9 cellular contexts compared by ENCODE assay signal in genomic region chr2:44952143-44952805, GRCh38. TPM values are rescaled to one million over a fixed set of nuclear protein-coding genes. Genes with fewer than 3 reads are reported as not detected.
DNase-seq lines count a peak whose midpoint lies in the region; ATAC-seq and TF ChIP-seq lines count a peak whose summit lies in the region.
"Had no signal": no experiment of that assay in that cellular context is flagged by ENCODE, and none has a peak within 500 bp of the region (broad histone marks: within the 10 kb centered on the region; RNA-seq: fewer than 3 reads in every experiment).

No MANE protein-coding gene starts in this region.

- H3K4me1 Mint-ChIP-seq in activated CD4-positive, alpha-beta T cell treated with anti-CD3 and anti-CD28 coated beads, Interleukin-2, amount 10 ng/mL, durations not matched to agents 24 days and 14 days = peaks cover 11% of the 10 kb centered on the region

- no peaks in the 10 kb centered on the region for H3K9me3 Mint-ChIP-seq in activated CD4-positive, alpha-beta T cell treated with anti-CD3 and anti-CD28 coated beads, Interleukin-2, amount 10 ng/mL, durations not matched to agents 24 days and 14 days
- H3K9me3 Mint-ChIP-seq: dendritic cell treated with granulocyte-macrophage colony-stimulating factor and Interleukin-4, amounts not matched to agents 40 ng/mL and 50 ng/mL, for 4 days had no signal

- TF ChIP-seq CTCF in RWPE1 (conservative IDR thresholded peaks at IDR 0.05; ENCODE audit: low read depth) (peak; percentile 45), tibial nerve (IDR thresholded peaks at IDR 0.05) (peak; percentile 21 to 69 (median 51))

- no peak overlapping the region for H3K27ac Mint-ChIP-seq in activated CD4-positive, alpha-beta T cell treated with anti-CD3 and anti-CD28 coated beads, Interleukin-2, amount 10 ng/mL, durations not matched to agents 24 days and 14 days
- H3K27ac Mint-ChIP-seq: dendritic cell treated with granulocyte-macrophage colony-stimulating factor and Interleukin-4, amounts not matched to agents 40 ng/mL and 50 ng/mL, for 4 days had no signal

- POLR2A ChIA-PET in RWPE1 (lab: Yijun Ruan, JAX; ENCODE audit: low non-redundant PET) = no interaction called here

- TF ChIP-seq EP300 in tibial nerve (IDR thresholded peaks at IDR 0.05) = no peak

- ATAC-seq in HG03175 (IDR thresholded peaks at IDR 0.05; ENCODE audit: unreplicated experiment) = peak; percentile 58

- intact Hi-C loops in activated CD4-positive, alpha-beta T cell treated with anti-CD3 and anti-CD28 coated beads, Interleukin-2, amount 10 ng/mL, durations not matched to agents 24 days and 14 days (cut with micrococcal nuclease) = loop anchor here (5.0 kb wide), 1 partner anchor 55 kb away; the partner anchor contains the start of gene SIX2

- WGBS in mesodermal cell (ENCODE audit: insufficient coverage in 2 of 2), 2 experiments = 1% methylated on average over 53 to 57 of the region's 59 CpGs
- 0 to 2% methylated on average over 34 to 57 of the region's 59 CpGs for WGBS in tibial nerve, 2 donors

- CTCF ChIA-PET in RWPE1 (lab: Yijun Ruan, JAX) = no interaction called here

- H3K4me3 Mint-ChIP-seq in activated CD4-positive, alpha-beta T cell treated with anti-CD3 and anti-CD28 coated beads, Interleukin-2, amount 10 ng/mL, durations not matched to agents 24 days and 14 days = peak overlapping the region; percentile 7
- H3K4me3 Mint-ChIP-seq: dendritic cell treated with granulocyte-macrophage colony-stimulating factor and Interleukin-4, amounts not matched to agents 40 ng/mL and 50 ng/mL, for 4 days had no signal

- H3K4me3 ChIP-seq in effector memory CD4-positive, alpha-beta T cell (ENCODE audit: insufficient read depth, low read depth, low read length, poor library complexity, severe bottlenecking) = peak overlapping the region; percentile 25
- H3K4me3 ChIP-seq in mesodermal cell (ENCODE audit: extremely low read depth, insufficient read depth, low read length, poor library complexity, severe bottlenecking) (peak overlapping the region; percentile 24), tibial nerve (peak overlapping the region; percentile 13 to 45 (median 18))

- H3K27ac ChIP-seq in RWPE1 = no peak overlapping the region
- H3K27ac ChIP-seq in effector memory CD4-positive, alpha-beta T cell (ENCODE audit: insufficient read depth, low read length, poor library complexity, severe bottlenecking) = no peak overlapping the region
- H3K27ac ChIP-seq in mesodermal cell (ENCODE audit: low read depth, low read length, severe bottlenecking) = no peak overlapping the region
- H3K27ac ChIP-seq in tibial nerve = no peak overlapping the region

- H3K9me3 ChIP-seq in effector memory CD4-positive, alpha-beta T cell (ENCODE audit: control insufficient read depth, low read length) = no peaks in the 10 kb centered on the region
- no peaks in the 10 kb centered on the region for H3K9me3 ChIP-seq in mesodermal cell (ENCODE audit: control insufficient read depth, low read length)
- no peaks in the 10 kb centered on the region for H3K9me3 ChIP-seq in tibial nerve

- H3K27me3 ChIP-seq in effector memory CD4-positive, alpha-beta T cell (replicated peaks; ENCODE audit: control insufficient read depth, insufficient read depth, low read length, poor library complexity, severe bottlenecking) = peaks cover 19% of the 10 kb centered on the region
- H3K27me3 ChIP-seq in tibial nerve = peaks cover 3 to 89% of the 10 kb centered on the region in 2 donors

- H3K36me3 ChIP-seq in effector memory CD4-positive, alpha-beta T cell (ENCODE audit: control insufficient read depth, insufficient read depth, low read length) = no peaks in the 10 kb centered on the region
- no peaks in the 10 kb centered on the region for H3K36me3 ChIP-seq in mesodermal cell (ENCODE audit: control insufficient read depth, insufficient read depth, low read length)
- H3K36me3 ChIP-seq in tibial nerve = no peaks in the 10 kb centered on the region

- H3K36me3 Mint-ChIP-seq in activated CD4-positive, alpha-beta T cell treated with anti-CD3 and anti-CD28 coated beads, Interleukin-2, amount 10 ng/mL, durations not matched to agents 24 days and 14 days (ENCODE audit: low read depth) = no peaks in the 10 kb centered on the region

- DNase-seq in activated CD4-positive, alpha-beta T cell treated with anti-CD3 and anti-CD28 coated beads, Interleukin-2, amount 10 ng/mL, durations not matched to agents 24 days and 14 days = peak; percentile 73
- no peak for DNase-seq in activated CD4-positive, alpha-beta T cell treated with anti-CD3 and anti-CD28 coated beads, Interleukin-2, amount 50 U/mL, for 1 hour
- DNase-seq in RWPE1 (ENCODE audit: low spot score) (peak; percentile 44), tibial nerve (ENCODE audit: low spot score in 2 of 2) (no peak), NCI-H128 (lab: John Stamatoyannopoulos, UW; ENCODE audit: unreplicated experiment) (no peak)
- DNase-seq in effector memory CD4-positive, alpha-beta T cell = no peak

- peaks cover 12% of the 10 kb centered on the region for H3K4me1 ChIP-seq in effector memory CD4-positive, alpha-beta T cell (ENCODE audit: control insufficient read depth, insufficient read depth, low read length, poor library complexity, severe bottlenecking)
- H3K4me1 ChIP-seq in mesodermal cell (ENCODE audit: control insufficient read depth, insufficient read depth, low read length, poor library complexity, severe bottlenecking) (peaks cover 17% of the 10 kb centered on the region), tibial nerve (peaks cover 0 to 53% (median 22%) of the 10 kb centered on the region in 4 donors)

- TF ChIP-seq POLR2A in tibial nerve (IDR thresholded peaks at IDR 0.05) = no peak

- H3K27me3 Mint-ChIP-seq in activated CD4-positive, alpha-beta T cell treated with anti-CD3 and anti-CD28 coated beads, Interleukin-2, amount 10 ng/mL, durations not matched to agents 24 days and 14 days = peaks cover 81% of the 10 kb centered on the region

RNA-seq across cellular contexts. Expression of gene SIX3, which starts 10.8 kb away (rescaled TPM):
- not detected in 2 replicates for total RNA-seq in activated CD4-positive, alpha-beta T cell treated with anti-CD3 and anti-CD28 coated beads, Interleukin-2, amount 10 ng/mL, durations not matched to agents 24 days and 14 days
- polyA plus RNA-seq in mesodermal cell (2013, experiment 1 of 2) = not detected
- not detected for polyA plus RNA-seq in mesodermal cell (2013, experiment 2 of 2)
- total RNA-seq in tibial nerve = under 1 TPM in 1 of 4 donors, not detected in 3; 0.90 TPM

RNA-seq across cellular contexts. Expression of gene SIX2, which starts 57.0 kb away (rescaled TPM):
- total RNA-seq in activated CD4-positive, alpha-beta T cell treated with anti-CD3 and anti-CD28 coated beads, Interleukin-2, amount 10 ng/mL, durations not matched to agents 24 days and 14 days = not detected in 2 replicates
- polyA plus RNA-seq in mesodermal cell (2013, experiment 1 of 2) = 0.33 TPM
- 0.20 TPM for polyA plus RNA-seq in mesodermal cell (2013, experiment 2 of 2)
- 1 to 10 TPM in 3 of 4 donors, under 1 TPM in 1; 0.87 to 4.9 (median 2.5) TPM for total RNA-seq in tibial nerve

Comparison
In these comparisons a context has a peak if more than half of its experiments do, and no peak if none do; other contexts are left out.
1. DNase-seq: peak in activated CD4-positive, alpha-beta T cell treated with anti-CD3 and anti-CD28 coated beads, Interleukin-2, amount 10 ng/mL, durations not matched to agents 24 days and 14 days (single experiment) and RWPE1 (single experiment); none in activated CD4-positive, alpha-beta T cell treated with anti-CD3 and anti-CD28 coated beads, Interleukin-2, amount 50 U/mL, for 1 hour (single experiment), effector memory CD4-positive, alpha-beta T cell (0 of 3), tibial nerve (0 of 2) and NCI-H128 (single experiment).
2. Peak in every context shown above with its lines, with median percentiles within 50 percentile points of each other: H3K4me3 ChIP-seq.